Comparison of ENCODE assay signal across 19 cellular contexts in genomic region chr5:62780888-62781287, GRCh38.
A peak's percentile ranks its signal among the peaks of the same experiment; 100 is the strongest.
DNase-seq lines count a peak whose midpoint lies in the region; ATAC-seq, FAIRE-seq and TF ChIP-seq lines count a peak whose summit lies in the region.
"Had no signal": no experiment of that assay in that cellular context is flagged by ENCODE, and none has a peak within 500 bp of the region (broad histone marks: within the 10 kb centered on the region; RNA-seq: fewer than 3 reads in every experiment).

No MANE protein-coding gene starts in this region.

- no peaks in the 10 kb centered on the region for H3K36me3 ChIP-seq in K562 (ENCODE audit: control insufficient read depth, insufficient read depth, low read length)
- H3K36me3 ChIP-seq: BLaER1 treated with 17β-estradiol and CSF1 and Interleukin-3, amounts not matched to agents 10 nM and 100 nM had no signal

- no peak for FAIRE-seq in A549 (lab: Jason Lieb, UNC)
- no peak for FAIRE-seq in K562 (lab: Jason Lieb, UNC)
- FAIRE-seq: RCC 7860 had no signal

- WGBS in A549 (ENCODE audit: missing lambda C conversion rate): 76% methylated on average over 7 of the region's 7 CpGs
- 54% methylated on average over 6 of the region's 7 CpGs for WGBS in K562 (ENCODE audit: insufficient coverage, low coverage, missing lambda C conversion rate)

- TF ChIP-seq EP300 in A549 (IDR thresholded peaks at IDR 0.05) (no peak), K562 (IDR thresholded peaks at IDR 0.05; ENCODE audit: low read length) (no peak)

- ATAC-seq in A549 (peak; percentile 39 to 40; a peak in 2 of 6 replicates), K562 (peak; percentile 29), HG03571 (IDR thresholded peaks at IDR 0.05; ENCODE audit: unreplicated experiment) (no peak), GM21576 (IDR thresholded peaks at IDR 0.05; ENCODE audit: unreplicated experiment) (no peak), HG03520 (IDR thresholded peaks at IDR 0.05; ENCODE audit: unreplicated experiment) (no peak), HG03439 (IDR thresholded peaks at IDR 0.05; ENCODE audit: unreplicated experiment) (no peak)

- H3K9me3 ChIP-seq in A549 (no peaks in the 10 kb centered on the region), K562 (replicated peaks; ENCODE audit: control insufficient read depth, insufficient read depth, low read depth, low read length) (no peaks in the 10 kb centered on the region)

- 0 out of 5 replicates have a peak, but pooled peaks cover 2 to 4% of the 10 kb centered on the region in 2 experiments for H3K27me3 ChIP-seq in K562 (ENCODE audit: control insufficient read depth in 2 of 2, insufficient read depth in 2 of 2, low read length in 2 of 2)
- H3K27me3 ChIP-seq: BLaER1 treated with 17β-estradiol and CSF1 and Interleukin-3, amounts not matched to agents 10 nM and 100 nM had no signal

- H4K20me1 ChIP-seq in K562 (replicated peaks; ENCODE audit: control insufficient read depth, insufficient read depth, low read length): no peaks in the 10 kb centered on the region
- H4K20me1 ChIP-seq: BLaER1 treated with 17β-estradiol and CSF1 and Interleukin-3, amounts not matched to agents 10 nM and 100 nM had no signal

- in situ Hi-C loops in K562 (cut with MboI): loop anchor here (25.0 kb wide), 1 partner anchor 594 kb away; no protein-coding TSS in a partner anchor

- H3K9me1 ChIP-seq in K562 (ENCODE audit: control insufficient read depth, insufficient read depth, low read length): no peaks in the 10 kb centered on the region

- H3K27ac ChIP-seq in A549 (no peak overlapping the region), K562 (ENCODE audit: extremely low read depth, low read depth, low read length) (no peak overlapping the region)
- H3K27ac ChIP-seq: BLaER1 treated with 17β-estradiol and CSF1 and Interleukin-3, amounts not matched to agents 10 nM and 100 nM; KMS-11; SK-N-MC had no signal

- H3K4me3 ChIP-seq in A549 (no peak overlapping the region), K562 (no peak overlapping the region)
- H3K4me3 ChIP-seq: BLaER1 treated with 17β-estradiol and CSF1 and Interleukin-3, amounts not matched to agents 10 nM and 100 nM; SK-N-MC had no signal

- H3K9ac ChIP-seq in K562 (ENCODE audit: insufficient read depth in 1 of 2, low read depth in 2 of 2, low read length in 2 of 2): no peak overlapping the region
- H3K9ac ChIP-seq: BLaER1 treated with 17β-estradiol and CSF1 and Interleukin-3, amounts not matched to agents 10 nM and 100 nM; KMS-11 had no signal

- TF ChIP-seq CTCF in A549 (IDR thresholded peaks at IDR 0.05) (no peak), K562 (IDR thresholded peaks at IDR 0.05 in 2 of 3, conservative IDR thresholded peaks at IDR 0.05 in 1 of 3; ENCODE audit: insufficient read depth in 2 of 3, low read depth in 1 of 3, low read length in 3 of 3) (no peak)

- H3K4me1 ChIP-seq in A549: no peaks in the 10 kb centered on the region
- peaks cover 0 to 3% of the 10 kb centered on the region in 2 experiments; a peak in 1 of 5 replicates for H3K4me1 ChIP-seq in K562 (replicated peaks in 1 of 2; ENCODE audit: control insufficient read depth in 2 of 2, insufficient read depth in 2 of 2, low read length in 2 of 2)

- no peak overlapping the region for H2AFZ ChIP-seq in K562 (ENCODE audit: low read depth, low read length)

- CTCF ChIA-PET in A549 (lab: Yijun Ruan, JAX) (interaction anchor here (1.0 to 3.6 kb wide), 4 partner anchors 12 to 321 kb away, joined by 3 to 28 read pairs (median 13); no protein-coding TSS in a partner anchor), K562 (lab: Yijun Ruan, JAX; ENCODE audit: low intra/inter-chr PET ratio) (no interaction called here)

- no TSS peak for BruUV-seq in K562 (replicated peaks; lab: Mats Ljungman, UMichigan)

- no peaks in the 10 kb centered on the region for H3K79me2 ChIP-seq in K562 (ENCODE audit: control insufficient read depth, insufficient read depth, low read length)

- POLR2A ChIA-PET in A549 (lab: Yijun Ruan, JAX): no interaction called here
- POLR2A ChIA-PET in K562 (lab: Yijun Ruan, JAX): interaction anchor here (0.7 kb wide), 1 partner anchor 30 kb away, joined by 3 read pairs; no protein-coding TSS in a partner anchor

- H3K4me2 ChIP-seq in A549 (no peak overlapping the region), K562 (ENCODE audit: insufficient read depth, low read length) (peak overlapping the region; percentile 36; the same call in 1 of the 2 replicates)
- H3K4me2 ChIP-seq: KMS-11 had no signal

- no peak for TF ChIP-seq POLR2A in A549 (IDR thresholded peaks at IDR 0.05; ENCODE audit: low read length)
- TF ChIP-seq POLR2A in K562 (conservative IDR thresholded peaks at IDR 0.05): no peak

- DNase-seq in A549 (ENCODE audit: low read depth in 1 of 2, low spot score in 1 of 2): no peak
- DNase-seq in ELR (ENCODE audit: low read depth): peak; percentile 3
- no peak for DNase-seq in K562 (ENCODE audit: extremely low read depth in 1 of 4, low spot score in 3 of 4)
- DNase-seq in islet precursor cell: peak; percentile 64
- DNase-seq: CD8-positive, alpha-beta memory T cell; HCEC 1CT; NCI-H1436 treated with DMSO at 0.1 percent for 48 hours; NCI-H2029; NCI-H2171; NCI-H526; Right ventricle myocardium superior had no signal

- intact Hi-C loops in K562 (cut with micrococcal nuclease): no loop called here

- TF ChIP-seq RAD21 in A549 (conservative IDR thresholded peaks at IDR 0.05 in 1 of 2, IDR thresholded peaks at IDR 0.05 in 1 of 2) (no peak), K562 (CRISPR knock-in tag; conservative IDR thresholded peaks at IDR 0.05 in 1 of 2, IDR thresholded peaks at IDR 0.05 in 1 of 2) (no peak)

TF ChIP-seq in A549, 52 proteins besides CTCF, POLR2A, EP300 and RAD21 (continues in another document):
- TF ChIP-seq KDM1A (IDR thresholded peaks at IDR 0.05; ENCODE audit: low read depth) (no peak), FOXS1 (CRISPR knock-in tag; IDR thresholded peaks at IDR 0.05) (no peak), BHLHE40 (IDR thresholded peaks at IDR 0.05; ENCODE audit: low read depth, low read length) (no peak), HDAC2 (IDR thresholded peaks at IDR 0.05) (no peak), SREBF2 (IDR thresholded peaks at IDR 0.05) (no peak), CBX2 (IDR thresholded peaks at IDR 0.05; ENCODE audit: borderline replicate concordance, low read depth) (no peak), USF2 (IDR thresholded peaks at IDR 0.05) (no peak), HOXA7 (CRISPR knock-in tag; IDR thresholded peaks at IDR 0.05) (no peak), ZFP36 (IDR thresholded peaks at IDR 0.05; ENCODE audit: borderline replicate concordance, partially characterized antibody) (no peak), RFX5 (IDR thresholded peaks at IDR 0.05) (no peak), ESRRA (IDR thresholded peaks at IDR 0.05; ENCODE audit: borderline replicate concordance, low read length) (no peak), CHD4 (IDR thresholded peaks at IDR 0.05; ENCODE audit: borderline replicate concordance) (no peak), CHD2 (IDR thresholded peaks at IDR 0.05; ENCODE audit: low read length, partially characterized antibody) (no peak), KDM5A (IDR thresholded peaks at IDR 0.05) (no peak), JUNB (IDR thresholded peaks at IDR 0.05) (no peak)

TF ChIP-seq in K562, 482 proteins besides CTCF, POLR2A, EP300 and RAD21:
- TF ChIP-seq RBM25 (IDR thresholded peaks at IDR 0.05; ENCODE audit: low read depth, low read length, severe bottlenecking) (peak; percentile 6), SRSF7 (optimal IDR thresholded peaks at IDR 0.05; ENCODE audit: low read depth, low read length) (no peak), NCOR1 (IDR thresholded peaks at IDR 0.05) (no peak), FOXA1 (IDR thresholded peaks at IDR 0.05; ENCODE audit: borderline replicate concordance) (no peak), CBX3 (IDR thresholded peaks at IDR 0.05; ENCODE audit: borderline replicate concordance in 1 of 2, low read length in 2 of 2) (no peak), KDM1A (IDR thresholded peaks at IDR 0.05) (0 out of 4 replicates have a peak, but pooled peaks of 1 of the 2 experiments have one; percentile 11)
TF ChIP-seq in K562: peak in this region for 2.

Comparison
In these comparisons a context has a peak if more than half of its experiments do, and no peak if none do; other contexts are left out.
1. ATAC-seq: peak in A549 (2 of 2) and K562 (single experiment); none in HG03571 (single experiment), GM21576 (single experiment), HG03520 (single experiment) and HG03439 (single experiment).
2. DNase-seq: peak in ELR (single experiment) and islet precursor cell (single experiment); none in A549 (0 of 2) and K562 (0 of 4).